Comparison of ENCODE assay signal across 28 cellular contexts in the genomic region with DNA sequence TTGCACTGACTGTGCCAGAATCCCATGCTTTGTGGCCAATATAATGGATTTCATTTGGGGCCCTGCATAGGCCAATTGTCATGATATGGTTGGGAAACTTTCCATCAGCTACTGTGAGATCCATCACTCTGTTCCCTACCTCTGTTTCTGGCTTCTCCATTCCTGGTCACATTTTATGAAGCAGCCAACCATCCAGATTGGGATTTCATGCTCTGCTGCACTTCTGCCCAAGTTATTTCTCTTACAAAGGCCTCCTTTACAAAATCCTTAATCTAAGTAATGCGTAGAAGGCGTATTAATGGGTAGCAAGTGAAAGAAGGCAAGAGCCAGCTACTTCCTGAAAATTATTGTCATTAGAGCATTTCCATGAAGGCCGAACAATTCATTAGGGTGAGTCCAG.
"Had no signal": no experiment of that assay in that cellular context is flagged by ENCODE, and none has a peak within 500 bp of the region (broad histone marks: within the 10 kb centered on the region; RNA-seq: fewer than 3 reads in every experiment).

No MANE protein-coding gene starts in this region.

- H3K27ac ChIP-seq: adrenal gland, epithelial cell of prostate, hepatocyte, parathyroid adenoma, psoas muscle, uterus had no signal

- H3K4me3 ChIP-seq: adrenal gland, hepatocyte, psoas muscle, smooth muscle cell, uterus had no signal

- H3K27me3 Mint-ChIP-seq: dendritic cell treated with granulocyte-macrophage colony-stimulating factor and Interleukin-4, amounts not matched to agents 40 ng/mL and 50 ng/mL, for 4 days; stimulated activated memory B cell treated with anti-CD40 and anti-IgM and Interleukin-4, amounts not matched to agents 10 μg/mL and 1 μg/mL and 100 μg/mL, for 72 hours; stimulated activated naive CD8-positive, alpha-beta T cell treated with anti-CD3 and anti-CD28 coated beads, Interleukin-15, amount 100 ng/mL, for 72 hours; type B pancreatic cell had no signal

- H3K4me3 Mint-ChIP-seq: activated naive CD4-positive, alpha-beta T cell treated with anti-CD3 and anti-CD28 coated beads for 36 hours; activated naive CD8-positive, alpha-beta T cell treated with anti-CD3 and anti-CD28 coated beads for 36 hours; activated T-helper 1 cell treated with anti-CD3 and anti-CD28 coated beads, Interleukin-12 subunit alpha, Interleukin-12 subunit beta, Interleukin-2, Interleukin-4 antibody, amounts not matched to agents 30 ng/mL and 10 ng/mL and 1 ng/mL, durations not matched to agents 14 hours and 24 hours and 36 hours; dendritic cell treated with granulocyte-macrophage colony-stimulating factor and Interleukin-4, amounts not matched to agents 40 ng/mL and 50 ng/mL, for 4 days; mesothelial cell of epicardium; stimulated activated memory B cell treated with anti-CD40 and anti-IgM and Interleukin-4, amounts not matched to agents 10 μg/mL and 1 μg/mL and 100 μg/mL, for 72 hours; stimulated activated naive CD8-positive, alpha-beta T cell treated with anti-CD3 and anti-CD28 coated beads, Interleukin-15, amount 100 ng/mL, for 72 hours; type B pancreatic cell had no signal

- H3K27me3 ChIP-seq: adrenal gland, hepatocyte, uterus had no signal

- H3K36me3 ChIP-seq: adrenal gland, uterus had no signal

- H3K9me3 ChIP-seq: adrenal gland, psoas muscle, uterus had no signal

- ATAC-seq: left cardiac atrium; psoas muscle; stimulated activated memory B cell treated with anti-CD40 and anti-IgM and Interleukin-4, amounts not matched to agents 10 μg/mL and 1 μg/mL and 100 μg/mL, for 72 hours; stimulated activated naive CD8-positive, alpha-beta T cell treated with anti-CD3 and anti-CD28 coated beads, Interleukin-15, amount 100 ng/mL, for 72 hours had no signal

- H3K9me3 Mint-ChIP-seq: activated naive CD4-positive, alpha-beta T cell treated with anti-CD3 and anti-CD28 coated beads for 36 hours; activated naive CD8-positive, alpha-beta T cell treated with anti-CD3 and anti-CD28 coated beads for 36 hours; activated T-helper 1 cell treated with anti-CD3 and anti-CD28 coated beads, Interleukin-12 subunit alpha, Interleukin-12 subunit beta, Interleukin-2, Interleukin-4 antibody, amounts not matched to agents 30 ng/mL and 10 ng/mL and 1 ng/mL, durations not matched to agents 14 hours and 24 hours and 36 hours; dendritic cell treated with granulocyte-macrophage colony-stimulating factor and Interleukin-4, amounts not matched to agents 40 ng/mL and 50 ng/mL, for 4 days; stimulated activated memory B cell treated with anti-CD40 and anti-IgM and Interleukin-4, amounts not matched to agents 10 μg/mL and 1 μg/mL and 100 μg/mL, for 72 hours; type B pancreatic cell had no signal

- H3K4me1 ChIP-seq: adrenal gland, parathyroid adenoma, psoas muscle, uterus had no signal

- H3K36me3 Mint-ChIP-seq: activated naive CD8-positive, alpha-beta T cell treated with anti-CD3 and anti-CD28 coated beads for 36 hours; mesothelial cell of epicardium; naive B cell; stimulated activated memory B cell treated with anti-CD40 and anti-IgM and Interleukin-4, amounts not matched to agents 10 μg/mL and 1 μg/mL and 100 μg/mL, for 72 hours; type B pancreatic cell had no signal

- DNase-seq: activated CD4-positive, alpha-beta T cell treated with anti-CD3 and anti-CD28 coated beads for 4 hours; activated CD4-positive, alpha-beta T cell treated with anti-CD3 and anti-CD28 coated beads, Interleukin-2, amount 50 U/mL, for 48 hours; activated CD8-positive, alpha-beta memory T cell treated with anti-CD3 and anti-CD28 coated beads for 24 hours; activated effector memory CD4-positive, alpha-beta T cell treated with anti-CD3 and anti-CD28 coated beads, Interleukin-2, amount 50 U/mL, for 16 hours; activated naive CD4-positive, alpha-beta T cell treated with anti-CD3 and anti-CD28 coated beads for 36 hours; activated naive CD8-positive, alpha-beta T cell treated with anti-CD3 and anti-CD28 coated beads for 36 hours; adrenal gland; aorta; effector CD4-positive, alpha-beta T cell; left cardiac atrium; naive B cell; occipital lobe; psoas muscle; stimulated activated CD4-positive, alpha-beta T cell treated with anti-CD3 and anti-CD28 coated beads, Interleukin-1b, Interleukin-23, amount 100 ng/mL, for 48 hours; stimulated activated CD4-positive, alpha-beta T cell treated with anti-CD3 and anti-CD28 coated beads, Interleukin-4, amount 100 ng/mL, for 4 hours; stimulated activated CD8-positive, alpha-beta memory T cell treated with anti-CD3 and anti-CD28 coated beads, Interleukin-4, amount 100 ng/mL, for 48 hours; stimulated activated naive CD8-positive, alpha-beta T cell treated with anti-CD3 and anti-CD28 coated beads, Interleukin-15, amount 100 ng/mL, for 72 hours; substantia nigra; uterus had no signal

- H3K27ac Mint-ChIP-seq: activated naive CD4-positive, alpha-beta T cell treated with anti-CD3 and anti-CD28 coated beads for 36 hours; activated naive CD8-positive, alpha-beta T cell treated with anti-CD3 and anti-CD28 coated beads for 36 hours; activated T-helper 1 cell treated with anti-CD3 and anti-CD28 coated beads, Interleukin-12 subunit alpha, Interleukin-12 subunit beta, Interleukin-2, Interleukin-4 antibody, amounts not matched to agents 30 ng/mL and 10 ng/mL and 1 ng/mL, durations not matched to agents 14 hours and 24 hours and 36 hours; dendritic cell treated with granulocyte-macrophage colony-stimulating factor and Interleukin-4, amounts not matched to agents 40 ng/mL and 50 ng/mL, for 4 days; mesothelial cell of epicardium; naive B cell; stimulated activated memory B cell treated with anti-CD40 and anti-IgM and Interleukin-4, amounts not matched to agents 10 μg/mL and 1 μg/mL and 100 μg/mL, for 72 hours; stimulated activated naive CD8-positive, alpha-beta T cell treated with anti-CD3 and anti-CD28 coated beads, Interleukin-15, amount 100 ng/mL, for 72 hours; type B pancreatic cell had no signal

- H3K4me1 Mint-ChIP-seq: activated naive CD8-positive, alpha-beta T cell treated with anti-CD3 and anti-CD28 coated beads for 36 hours; mesothelial cell of epicardium; naive B cell; stimulated activated memory B cell treated with anti-CD40 and anti-IgM and Interleukin-4, amounts not matched to agents 10 μg/mL and 1 μg/mL and 100 μg/mL, for 72 hours; stimulated activated naive CD8-positive, alpha-beta T cell treated with anti-CD3 and anti-CD28 coated beads, Interleukin-15, amount 100 ng/mL, for 72 hours had no signal
